Comparison of ENCODE assay signal across 18 cellular contexts in genomic region chr5:38473008-38473407, GRCh38.
DNase-seq lines count a peak whose midpoint lies in the region; ATAC-seq, FAIRE-seq and TF ChIP-seq lines count a peak whose summit lies in the region.
"Had no signal": no experiment of that assay in that cellular context is flagged by ENCODE, and none has a peak within 500 bp of the region (broad histone marks: within the 10 kb centered on the region; RNA-seq: fewer than 3 reads in every experiment).

No MANE protein-coding gene starts in this region.

- H2BK15ac ChIP-seq in IMR-90 (ENCODE audit: low read depth, low read length) = no peak overlapping the region
- no peak overlapping the region for H2BK15ac ChIP-seq in H1 (ENCODE audit: low read length)
- no peak overlapping the region for H2BK15ac ChIP-seq in neuronal stem cell (ENCODE audit: low read length)

- no CpG with 5 or more reads among the region's 8 CpGs for WGBS in IMR-90 (ENCODE audit: extremely low coverage in 2 of 2, insufficient read length in 1 of 2), 2 experiments
- WGBS in H1 (ENCODE audit: extremely low coverage in 1 of 2, insufficient coverage in 1 of 2, insufficient read length in 1 of 2, insufficient replicate concordance in 2 of 2, low coverage in 1 of 2, low lambda C conversion rate in 2 of 2, missing lambda C conversion rate in 1 of 2), 2 experiments = 85% methylated on average over 8 of the region's 8 CpGs; no CpG with 5 or more reads in 1 of the 2 experiments
- no CpG with 5 or more reads among the region's 8 CpGs for WGBS in neuronal stem cell (ENCODE audit: extremely low coverage in 2 of 2, insufficient read length in 2 of 2, insufficient replicate concordance in 1 of 2), 2 donors

- H3K79me2 ChIP-seq in H1 (ENCODE audit: control insufficient read depth in 1 of 2, insufficient read depth in 2 of 2, low read length in 2 of 2) (no peaks in the 10 kb centered on the region), neural progenitor cell (ENCODE audit: low read depth) (no peaks in the 10 kb centered on the region)

- no peak overlapping the region for H2AFZ ChIP-seq in IMR-90 (replicated peaks; ENCODE audit: low read length, poor library complexity)
- H2AFZ ChIP-seq in H1 (ENCODE audit: low read length) = no peak overlapping the region
- H2AFZ ChIP-seq in neuronal stem cell (ENCODE audit: low read length) = no peak overlapping the region
- H2AFZ ChIP-seq in neural progenitor cell (replicated peaks) = no peak overlapping the region

- peaks cover 11% of the 10 kb centered on the region for H3K4me1 ChIP-seq in IMR-90 (ENCODE audit: control insufficient read depth, insufficient read depth, low read length)
- H3K4me1 ChIP-seq in H1 (replicated peaks in 1 of 4; ENCODE audit: control insufficient read depth in 3 of 4, insufficient read depth in 4 of 4, low read length in 3 of 4) = peaks cover 0 to 5% (median under 1%) of the 10 kb centered on the region in 4 experiments; a peak in 2 of 7 replicates
- H3K4me1 ChIP-seq in neuronal stem cell (ENCODE audit: control insufficient read depth in 2 of 2, insufficient read depth in 1 of 2, low read depth in 1 of 2, low read length in 2 of 2) = peaks cover 11 to 13% of the 10 kb centered on the region in 2 donors
- peaks cover 7% of the 10 kb centered on the region for H3K4me1 ChIP-seq in neural progenitor cell

- H3K9me1 ChIP-seq in IMR-90 (ENCODE audit: insufficient read depth, low read length) = peaks cover 15% of the 10 kb centered on the region

- no peak for FAIRE-seq in H1 (lab: Jason Lieb, UNC)

- dilution Hi-C loops in IMR-90 (cut with HindIII; ENCODE audit: low sequenced_read_pairs, unreplicated experiment) = no loop called here

- H2AK5ac ChIP-seq in IMR-90 (ENCODE audit: low read depth, low read length) (peak overlapping the region; percentile 27; the same call in 1 of the 2 replicates), H1 (ENCODE audit: low read depth, low read length) (no peak overlapping the region), neuronal stem cell (ENCODE audit: low read depth, low read length) (no peak overlapping the region)

- no peaks in the 10 kb centered on the region for H3K36me3 Mint-ChIP-seq in neural progenitor cell
- no peaks in the 10 kb centered on the region for H3K36me3 Mint-ChIP-seq in activated CD4-positive, alpha-beta T cell treated with anti-CD3 and anti-CD28 coated beads, Interleukin-2, amount 10 ng/mL, durations not matched to agents 24 days and 14 days (ENCODE audit: low read depth)
- H3K36me3 Mint-ChIP-seq: activated naive CD4-positive, alpha-beta T cell treated with anti-CD3 and anti-CD28 coated beads, Interleukin-2, amount 50 U/mL, for 72 hours; natural killer cell treated with Interleukin-12 subunit alpha and Interleukin-12 subunit beta and Interleukin-15 and Interleukin-18, amount 100 ng/mL, for 72 hours had no signal

- CTCF ChIA-PET in IMR-90 (lab: Yijun Ruan, JAX) (interaction anchor here (0.6 to 1.8 kb wide), 2 partner anchors 31 to 100 kb away, joined by 3 to 9 read pairs; no protein-coding TSS in a partner anchor), H1 (lab: Charles Lee; ENCODE audit: partially characterized antibody) (interaction anchor here (1.0 to 1.8 kb wide), 4 partner anchors 10 to 369 kb away, joined by 3 to 5 read pairs (median 4); no protein-coding TSS in a partner anchor)

- H2BK20ac ChIP-seq in IMR-90 (ENCODE audit: low read depth, low read length) (no peak overlapping the region), H1 (ENCODE audit: low read length) (no peak overlapping the region)

- no peak overlapping the region for H3K27ac Mint-ChIP-seq in neural progenitor cell
- H3K27ac Mint-ChIP-seq in activated CD4-positive, alpha-beta T cell treated with anti-CD3 and anti-CD28 coated beads, Interleukin-2, amount 10 ng/mL, durations not matched to agents 24 days and 14 days = no peak overlapping the region
- H3K27ac Mint-ChIP-seq: activated naive CD4-positive, alpha-beta T cell treated with anti-CD3 and anti-CD28 coated beads, Interleukin-2, amount 50 U/mL, for 72 hours; natural killer cell treated with Interleukin-12 subunit alpha and Interleukin-12 subunit beta and Interleukin-15 and Interleukin-18, amount 100 ng/mL, for 72 hours had no signal

- no peak for DNase-seq in IMR-90
- peak; percentile 100 for DNase-seq in NCI-H2171 treated with DMSO at 0.1 percent for 48 hours (lab: John Stamatoyannopoulos, UW)
- DNase-seq in H1 (ENCODE audit: low read depth in 1 of 2, low spot score in 2 of 2) = no peak
- DNase-seq in neuronal stem cell (ENCODE audit: low spot score) = no peak
- DNase-seq in neural progenitor cell (ENCODE audit: low spot score) = no peak
- no peak for DNase-seq in NCI-H1694 treated with DMSO at 0.1 percent for 48 hours (lab: John Stamatoyannopoulos, UW)
- DNase-seq in activated CD4-positive, alpha-beta T cell treated with anti-CD3 and anti-CD28 coated beads, Interleukin-2, amount 10 ng/mL, durations not matched to agents 24 days and 14 days = no peak
- DNase-seq: activated CD8-positive, alpha-beta memory T cell treated with anti-CD3 and anti-CD28 coated beads, Interleukin-2, amount 50 U/mL, for 48 hours; central memory CD4-positive, alpha-beta T cell; DND-41; erythroblast; KG1; Peyer's patch; stimulated activated CD4-positive, alpha-beta T cell treated with anti-CD3 and anti-CD28 coated beads, Interleukin-4, amount 100 ng/mL, for 24 hours had no signal

- no peak overlapping the region for H2BK12ac ChIP-seq in H1 (ENCODE audit: low read depth, low read length)
- no peak overlapping the region for H2BK12ac ChIP-seq in neuronal stem cell (ENCODE audit: low read length)

- H3K9ac ChIP-seq in IMR-90 (ENCODE audit: low read depth, low read length) (no peak overlapping the region), H1 (replicated peaks in 1 of 4; ENCODE audit: extremely low read depth in 1 of 4, low read depth in 3 of 4, low read length in 3 of 4) (no peak overlapping the region), neuronal stem cell (ENCODE audit: low read depth, low read length, poor library complexity) (no peak overlapping the region), neural progenitor cell (no peak overlapping the region)

- ATAC-seq in IMR-90 (ENCODE audit: low read depth) = no peak
- ATAC-seq in HG03571 (IDR thresholded peaks at IDR 0.05; ENCODE audit: unreplicated experiment) = no peak
- ATAC-seq: activated naive CD4-positive, alpha-beta T cell treated with anti-CD3 and anti-CD28 coated beads, Interleukin-2, amount 50 U/mL, for 72 hours; natural killer cell treated with Interleukin-12 subunit alpha and Interleukin-12 subunit beta and Interleukin-15 and Interleukin-18, amount 100 ng/mL, for 72 hours; sciatic nerve had no signal

- H3K27me3 Mint-ChIP-seq in neural progenitor cell (ENCODE audit: insufficient read depth, low read depth) = peaks cover 3% of the 10 kb centered on the region
- peaks cover 42% of the 10 kb centered on the region for H3K27me3 Mint-ChIP-seq in activated CD4-positive, alpha-beta T cell treated with anti-CD3 and anti-CD28 coated beads, Interleukin-2, amount 10 ng/mL, durations not matched to agents 24 days and 14 days

- H3F3A ChIP-seq in neural progenitor cell (ENCODE audit: low read depth) = no peaks in the 10 kb centered on the region

- H3K4ac ChIP-seq in IMR-90 (ENCODE audit: low read depth, low read length) (no peak overlapping the region), H1 (replicated peaks; ENCODE audit: insufficient read length, low read depth, low read length) (no peak overlapping the region), neuronal stem cell (ENCODE audit: low read length) (no peak overlapping the region)

- in situ Hi-C loops in IMR-90 (cut with MboI; ENCODE audit: low sequenced_read_pairs) = no loop called here

- H3K27me3 ChIP-seq in IMR-90 (ENCODE audit: control insufficient read depth, insufficient read depth, low read length) = no peaks in the 10 kb centered on the region
- H3K27me3 ChIP-seq in H1 (replicated peaks in 1 of 4; ENCODE audit: control insufficient read depth in 3 of 4, extremely low read depth in 1 of 4, insufficient read depth in 3 of 4, low read length in 3 of 4) = no peaks in the 10 kb centered on the region
- no peaks in the 10 kb centered on the region for H3K27me3 ChIP-seq in neuronal stem cell (ENCODE audit: control insufficient read depth in 3 of 3, insufficient read depth in 3 of 3, low read depth in 1 of 3, low read length in 3 of 3)
- H3K27me3 ChIP-seq in neural progenitor cell = no peaks in the 10 kb centered on the region
- H3K27me3 ChIP-seq: Peyer's patch had no signal

- no peak overlapping the region for H3K23ac ChIP-seq in IMR-90 (ENCODE audit: low read depth, low read length)
- H3K23ac ChIP-seq in H1 (ENCODE audit: insufficient read length) = no peak overlapping the region
- H3K23ac ChIP-seq in neuronal stem cell (ENCODE audit: low read depth, low read length, poor library complexity) = no peak overlapping the region

- H4K8ac ChIP-seq in IMR-90 (ENCODE audit: low read depth in 2 of 2, low read length in 2 of 2) (no peak overlapping the region), H1 (ENCODE audit: extremely low read depth, insufficient read depth, low read length) (no peak overlapping the region), neuronal stem cell (ENCODE audit: low read depth, low read length) (peak overlapping the region; percentile 23)

- POLR2A ChIA-PET in IMR-90 (lab: Charles Lee; ENCODE audit: unreplicated experiment) (no interaction called here), H1 (lab: Charles Lee; ENCODE audit: partially characterized antibody) (no interaction called here)

- TF ChIP-seq EP300 in H1 (IDR thresholded peaks at IDR 0.05; ENCODE audit: borderline replicate concordance in 1 of 2, low read depth in 2 of 2, low read length in 2 of 2) = no peak

- H3K4me3 Mint-ChIP-seq in neural progenitor cell = no peak overlapping the region
- no peak overlapping the region for H3K4me3 Mint-ChIP-seq in activated CD4-positive, alpha-beta T cell treated with anti-CD3 and anti-CD28 coated beads, Interleukin-2, amount 10 ng/mL, durations not matched to agents 24 days and 14 days
- H3K4me3 Mint-ChIP-seq: natural killer cell treated with Interleukin-12 subunit alpha and Interleukin-12 subunit beta and Interleukin-15 and Interleukin-18, amount 100 ng/mL, for 72 hours had no signal

- no peak for TF ChIP-seq CTCF in IMR-90 (conservative IDR thresholded peaks at IDR 0.05; ENCODE audit: low read depth, low read length)
- no peak for TF ChIP-seq CTCF in H1 (IDR thresholded peaks at IDR 0.05; ENCODE audit: control extremely low read depth in 1 of 3, insufficient read depth in 1 of 3, low read depth in 1 of 3, low read length in 3 of 3)
- no peak for TF ChIP-seq CTCF in neural progenitor cell (IDR thresholded peaks at IDR 0.05)

- H3K4me1 Mint-ChIP-seq in neural progenitor cell = peaks cover 16% of the 10 kb centered on the region
- no peaks in the 10 kb centered on the region for H3K4me1 Mint-ChIP-seq in activated CD4-positive, alpha-beta T cell treated with anti-CD3 and anti-CD28 coated beads, Interleukin-2, amount 10 ng/mL, durations not matched to agents 24 days and 14 days

- no peak overlapping the region for H3K4me2 ChIP-seq in IMR-90 (ENCODE audit: low read depth, low read length)
- H3K4me2 ChIP-seq in H1 (ENCODE audit: insufficient read depth in 1 of 2, low read depth in 2 of 2, low read length in 2 of 2) = no peak overlapping the region
- no peak overlapping the region for H3K4me2 ChIP-seq in neuronal stem cell (ENCODE audit: insufficient read depth, low read length, poor library complexity, severe bottlenecking)
- no peak overlapping the region for H3K4me2 ChIP-seq in neural progenitor cell

- H3K14ac ChIP-seq in IMR-90 (replicated peaks; ENCODE audit: low read depth, low read length) (no peak overlapping the region), H1 (ENCODE audit: insufficient read length) (no peak overlapping the region), neuronal stem cell (ENCODE audit: low read length) (no peak overlapping the region)

- H3K36me3 ChIP-seq in IMR-90 (ENCODE audit: control insufficient read depth, insufficient read depth, low read length) (no peaks in the 10 kb centered on the region), H1 (ENCODE audit: control insufficient read depth in 2 of 4, insufficient read depth in 4 of 4, low read length in 3 of 4) (no peaks in the 10 kb centered on the region), neuronal stem cell (replicated peaks in 1 of 2; ENCODE audit: control insufficient read depth in 2 of 2, insufficient read depth in 2 of 2, low read length in 2 of 2) (peaks cover 0 to 22% of the 10 kb centered on the region in 2 donors), neural progenitor cell (no peaks in the 10 kb centered on the region)
- H3K36me3 ChIP-seq: Peyer's patch had no signal

- H2BK120ac ChIP-seq in IMR-90 (ENCODE audit: low read depth, low read length) = no peak overlapping the region
- H2BK120ac ChIP-seq in H1 (replicated peaks; ENCODE audit: low read depth, low read length) = no peak overlapping the region
- H2BK120ac ChIP-seq in neuronal stem cell (ENCODE audit: low read depth, low read length) = no peak overlapping the region

- H2AK9ac ChIP-seq in IMR-90 (replicated peaks; ENCODE audit: low read depth, low read length, poor library complexity) = no peak overlapping the region

- TF ChIP-seq RAD21 in IMR-90 (IDR thresholded peaks at IDR 0.05; ENCODE audit: low read length) (no peak), H1 (IDR thresholded peaks at IDR 0.05 in 1 of 2, conservative IDR thresholded peaks at IDR 0.05 in 1 of 2; ENCODE audit: low read depth in 2 of 2, low read length in 2 of 2) (no peak)

- no peaks in the 10 kb centered on the region for H3K9me3 Mint-ChIP-seq in neural progenitor cell
- H3K9me3 Mint-ChIP-seq in activated CD4-positive, alpha-beta T cell treated with anti-CD3 and anti-CD28 coated beads, Interleukin-2, amount 10 ng/mL, durations not matched to agents 24 days and 14 days = no peaks in the 10 kb centered on the region
- H3K9me3 Mint-ChIP-seq: activated naive CD4-positive, alpha-beta T cell treated with anti-CD3 and anti-CD28 coated beads, Interleukin-2, amount 50 U/mL, for 72 hours; natural killer cell treated with Interleukin-12 subunit alpha and Interleukin-12 subunit beta and Interleukin-15 and Interleukin-18, amount 100 ng/mL, for 72 hours had no signal

- no peaks in the 10 kb centered on the region for H3K9me3 ChIP-seq in IMR-90 (ENCODE audit: control insufficient read depth, insufficient read depth, low read length)
- no peaks in the 10 kb centered on the region for H3K9me3 ChIP-seq in H1 (ENCODE audit: insufficient read depth in 2 of 2, low read depth in 1 of 2, low read length in 1 of 2)
- no peaks in the 10 kb centered on the region for H3K9me3 ChIP-seq in neuronal stem cell (replicated peaks in 1 of 2; ENCODE audit: control insufficient read depth in 2 of 2, insufficient read depth in 1 of 2, low read depth in 1 of 2, low read length in 2 of 2)
- no peaks in the 10 kb centered on the region for H3K9me3 ChIP-seq in neural progenitor cell (ENCODE audit: low read depth)
- H3K9me3 ChIP-seq: Peyer's patch had no signal

- no peaks in the 10 kb centered on the region for H3K23me2 ChIP-seq in H1 (ENCODE audit: low read depth, low read length)

- H3K27ac ChIP-seq in IMR-90 (ENCODE audit: insufficient read depth, low read length) (no peak overlapping the region), H1 (ENCODE audit: low read depth, low read length) (no peak overlapping the region), neuronal stem cell (replicated peaks; ENCODE audit: low read length) (no peak overlapping the region), neural progenitor cell (no peak overlapping the region)
- H3K27ac ChIP-seq: Peyer's patch had no signal

- H4K91ac ChIP-seq in IMR-90 (ENCODE audit: insufficient read depth, low read depth, low read length) (no peak overlapping the region), H1 (replicated peaks; ENCODE audit: insufficient read length, low read length) (no peak overlapping the region), neuronal stem cell (ENCODE audit: low read depth, low read length, poor library complexity) (no peak overlapping the region)

- no TSS peak for BruUV-seq in IMR-90 (replicated peaks; lab: Mats Ljungman, UMichigan)

- H3K56ac ChIP-seq in IMR-90 (ENCODE audit: extremely low read depth, insufficient read depth, low read length) (no peak overlapping the region), H1 (replicated peaks; ENCODE audit: insufficient read length, low read depth, low read length) (no peak overlapping the region)

- H3K79me1 ChIP-seq in IMR-90 (ENCODE audit: low read depth in 1 of 2, low read length in 2 of 2) (0 out of 4 replicates have a peak, but pooled peaks cover 0 to 4% of the 10 kb centered on the region in 2 experiments), H1 (ENCODE audit: low read depth, low read length) (no peaks in the 10 kb centered on the region), neuronal stem cell (ENCODE audit: low read depth, low read length) (no peaks in the 10 kb centered on the region)

- H2BK5ac ChIP-seq in IMR-90 (ENCODE audit: low read depth, low read length, poor library complexity, severe bottlenecking) (no peak overlapping the region), H1 (ENCODE audit: low read depth, low read length) (no peak overlapping the region), neuronal stem cell (ENCODE audit: low read length) (no peak overlapping the region)

- TF ChIP-seq POLR2A in IMR-90 (IDR thresholded peaks at IDR 0.05; ENCODE audit: low read depth, low read length) = no peak
- TF ChIP-seq POLR2A in H1 (IDR thresholded peaks at IDR 0.05; ENCODE audit: control extremely low read depth in 1 of 2, low read depth in 2 of 2, low read length in 2 of 2) = no peak

- H3K18ac ChIP-seq in IMR-90 (ENCODE audit: low read depth, low read length) (no peak overlapping the region), H1 (ENCODE audit: extremely low read depth, low read length) (0 out of 2 replicates have a peak overlapping the region, but pooled peaks have one; percentile 13), neuronal stem cell (ENCODE audit: low read length) (no peak overlapping the region)

- no peak overlapping the region for H4K5ac ChIP-seq in IMR-90 (ENCODE audit: low read depth, low read length)
- no peak overlapping the region for H4K5ac ChIP-seq in H1 (ENCODE audit: insufficient read length, low read depth, low read length)

- no peaks in the 10 kb centered on the region; the same call in 1 of the 2 replicates for H4K20me1 ChIP-seq in IMR-90 (ENCODE audit: insufficient read depth, low read length)
- H4K20me1 ChIP-seq in H1 (replicated peaks in 1 of 2; ENCODE audit: control insufficient read depth in 1 of 2, insufficient read depth in 2 of 2, low read length in 2 of 2) = no peaks in the 10 kb centered on the region
- no peaks in the 10 kb centered on the region for H4K20me1 ChIP-seq in neural progenitor cell (ENCODE audit: low read depth)

- intact Hi-C loops in IMR-90 (cut with micrococcal nuclease) = no loop called here
- intact Hi-C loops in activated CD4-positive, alpha-beta T cell treated with anti-CD3 and anti-CD28 coated beads, Interleukin-2, amount 10 ng/mL, durations not matched to agents 24 days and 14 days (cut with micrococcal nuclease) = no loop called here

- H3K4me3 ChIP-seq in IMR-90 (ENCODE audit: insufficient read depth, low read depth, low read length) (no peak overlapping the region), H1 (ENCODE audit: extremely low read depth in 1 of 4, insufficient read depth in 2 of 4, low read depth in 3 of 4, low read length in 4 of 4) (no peak overlapping the region), neuronal stem cell (ENCODE audit: low read length in 2 of 2) (no peak overlapping the region), neural progenitor cell (no peak overlapping the region)
- H3K4me3 ChIP-seq: Peyer's patch had no signal
